29 cellular contexts compared by ENCODE assay signal in genomic region chr1:14549897-14550635, GRCh38. TPM values are rescaled to one million over a fixed set of nuclear protein-coding genes. Genes with fewer than 3 reads are reported as not detected.
DNase-seq lines count a peak whose midpoint lies in the region; ATAC-seq and TF ChIP-seq lines count a peak whose summit lies in the region.
"Had no signal": no experiment of that assay in that cellular context is flagged by ENCODE, and none has a peak within 500 bp of the region (broad histone marks: within the 10 kb centered on the region; RNA-seq: fewer than 3 reads in every experiment).

No MANE protein-coding gene starts in this region.

- H3K36me3 ChIP-seq in GM23338 (ENCODE audit: insufficient read depth) = no peaks in the 10 kb centered on the region
- H3K36me3 ChIP-seq: BE2C, breast epithelium, MG63, upper lobe of right lung, WERI-Rb-1 had no signal

- H3K79me2 ChIP-seq in GM23338 (replicated peaks; ENCODE audit: insufficient read depth) = no peaks in the 10 kb centered on the region
- H3K79me2 ChIP-seq: hepatocyte had no signal

- H4K20me1 ChIP-seq in GM23338 (replicated peaks; ENCODE audit: insufficient read depth) = no peaks in the 10 kb centered on the region

- ATAC-seq in GM23338 (peak; percentile 61), GM21723 (IDR thresholded peaks at IDR 0.05; ENCODE audit: unreplicated experiment) (no peak)
- no peak for ATAC-seq in stimulated activated effector memory CD8-positive, alpha-beta T cell treated with anti-CD3 and anti-CD28 coated beads, Interleukin-12 subunit alpha, Interleukin-12 subunit beta, amount 100 ng/mL, for 72 hours
- ATAC-seq: activated naive CD4-positive, alpha-beta T cell treated with anti-CD3 and anti-CD28 coated beads, Interleukin-2, amount 50 U/mL, for 72 hours; CD8-positive, alpha-beta T cell; K562; left cardiac atrium; mucosa of descending colon; natural killer cell; upper lobe of right lung had no signal

- H3K9me3 Mint-ChIP-seq in GM23338 = 0 out of 3 replicates have a peak, but pooled peaks cover 4% of the 10 kb centered on the region
- H3K9me3 Mint-ChIP-seq in stimulated activated effector memory CD8-positive, alpha-beta T cell treated with anti-CD3 and anti-CD28 coated beads, Interleukin-12 subunit alpha, Interleukin-12 subunit beta, amount 100 ng/mL, for 72 hours = no peaks in the 10 kb centered on the region
- H3K9me3 Mint-ChIP-seq: activated CD4-positive, alpha-beta T cell treated with anti-CD3 and anti-CD28 coated beads, Interleukin-2, amount 10 ng/mL, durations not matched to agents 24 days and 14 days; CD8-positive, alpha-beta T cell; natural killer cell had no signal

- H3K27ac ChIP-seq in GM23338 (ENCODE audit: low read depth) = no peak overlapping the region
- H3K27ac ChIP-seq: breast epithelium, dorsolateral prefrontal cortex, hepatocyte, upper lobe of right lung, WERI-Rb-1 had no signal

- no peaks in the 10 kb centered on the region for H3F3A ChIP-seq in GM23338 (replicated peaks; ENCODE audit: low read depth)

- H3K4me3 ChIP-seq in GM23338 = no peak overlapping the region
- H3K4me3 ChIP-seq: breast epithelium, dorsolateral prefrontal cortex, hepatocyte, K562, MG63, mucosa of descending colon, upper lobe of right lung had no signal

- H3K4me2 ChIP-seq in GM23338 = peak overlapping the region; percentile 47; the same call in 1 of the 2 replicates
- H3K4me2 ChIP-seq: hepatocyte had no signal

- H3K4me3 Mint-ChIP-seq in GM23338 = no peak overlapping the region
- H3K4me3 Mint-ChIP-seq in stimulated activated effector memory CD8-positive, alpha-beta T cell treated with anti-CD3 and anti-CD28 coated beads, Interleukin-12 subunit alpha, Interleukin-12 subunit beta, amount 100 ng/mL, for 72 hours = no peak overlapping the region
- H3K4me3 Mint-ChIP-seq: activated CD4-positive, alpha-beta T cell treated with anti-CD3 and anti-CD28 coated beads, Interleukin-2, amount 10 ng/mL, durations not matched to agents 24 days and 14 days; CD8-positive, alpha-beta T cell; natural killer cell had no signal

- H3K4me1 ChIP-seq in GM23338 (ENCODE audit: insufficient read depth) = peaks cover 13% of the 10 kb centered on the region
- H3K4me1 ChIP-seq: BE2C, breast epithelium, upper lobe of right lung had no signal

- no peaks in the 10 kb centered on the region for H3K27me3 ChIP-seq in GM23338 (ENCODE audit: insufficient read depth)
- H3K27me3 ChIP-seq: BE2C, breast epithelium, dorsolateral prefrontal cortex, hepatocyte, MG63, upper lobe of right lung had no signal

- peaks cover 2% of the 10 kb centered on the region for H3K27me3 Mint-ChIP-seq in GM23338 (ENCODE audit: insufficient read depth, low read depth, poor library complexity)
- H3K27me3 Mint-ChIP-seq: activated CD4-positive, alpha-beta T cell treated with anti-CD3 and anti-CD28 coated beads, Interleukin-2, amount 10 ng/mL, durations not matched to agents 24 days and 14 days had no signal

- peak overlapping the region; percentile 3; the same call in 1 of the 2 replicates for H2AFZ ChIP-seq in GM23338
- H2AFZ ChIP-seq: hepatocyte had no signal

- H3K27ac Mint-ChIP-seq in GM23338 = no peak overlapping the region
- H3K27ac Mint-ChIP-seq in stimulated activated effector memory CD8-positive, alpha-beta T cell treated with anti-CD3 and anti-CD28 coated beads, Interleukin-12 subunit alpha, Interleukin-12 subunit beta, amount 100 ng/mL, for 72 hours = no peak overlapping the region
- H3K27ac Mint-ChIP-seq: activated CD4-positive, alpha-beta T cell treated with anti-CD3 and anti-CD28 coated beads, Interleukin-2, amount 10 ng/mL, durations not matched to agents 24 days and 14 days; activated naive CD4-positive, alpha-beta T cell treated with anti-CD3 and anti-CD28 coated beads, Interleukin-2, amount 50 U/mL, for 72 hours; CD8-positive, alpha-beta T cell; natural killer cell had no signal

- TF ChIP-seq CTCF in GM23338 (conservative IDR thresholded peaks at IDR 0.05; ENCODE audit: low read depth in 2 of 2) = no peak; a peak in 1 of 4 replicates

- no peaks in the 10 kb centered on the region for H3K36me3 Mint-ChIP-seq in GM23338 (ENCODE audit: low read depth)
- H3K36me3 Mint-ChIP-seq in stimulated activated effector memory CD8-positive, alpha-beta T cell treated with anti-CD3 and anti-CD28 coated beads, Interleukin-12 subunit alpha, Interleukin-12 subunit beta, amount 100 ng/mL, for 72 hours = no peaks in the 10 kb centered on the region
- H3K36me3 Mint-ChIP-seq: activated naive CD4-positive, alpha-beta T cell treated with anti-CD3 and anti-CD28 coated beads, Interleukin-2, amount 50 U/mL, for 72 hours; CD8-positive, alpha-beta T cell; natural killer cell had no signal

- DNase-seq in GM23338 (ENCODE audit: low spot score) = peak; percentile 20
- peak; percentile 38 for DNase-seq in NCI-H146 (lab: John Stamatoyannopoulos, UW)
- peak; percentile 11 for DNase-seq in NCI-H748 treated with DMSO at 0.1 percent for 48 hours (lab: John Stamatoyannopoulos, UW)
- DNase-seq in kidney glomerular epithelial cell (lab: John Stamatoyannopoulos, UW) = peak; percentile 10
- DNase-seq in NK-92 (lab: John Stamatoyannopoulos, UW; ENCODE audit: unreplicated experiment) = no peak
- DNase-seq in EL = no peak
- DNase-seq in stimulated activated effector memory CD8-positive, alpha-beta T cell treated with anti-CD3 and anti-CD28 coated beads, Interleukin-12 subunit alpha, Interleukin-12 subunit beta, amount 100 ng/mL, for 72 hours (ENCODE audit: low spot score in 2 of 2) = no peak
- DNase-seq: activated CD4-positive, alpha-beta T cell treated with anti-CD3 and anti-CD28 coated beads, Interleukin-2, amount 10 ng/mL, durations not matched to agents 24 days and 14 days; activated effector memory CD4-positive, alpha-beta T cell treated with Interleukin-2 at 50 U/mL for 16 hours; BE2C; CD8-positive, alpha-beta T cell; DMS 273 treated with DMSO at 0.1 percent for 48 hours; dorsolateral prefrontal cortex; left cardiac atrium; mammary epithelial cell; MG63; mucosa of descending colon; natural killer cell; NCI-H1436; stimulated activated CD4-positive, alpha-beta T cell treated with anti-CD3 and anti-CD28 coated beads, Interleukin-4, amount 100 ng/mL, for 4 hours; SW 1271; T-helper 9 cell; upper lobe of right lung; WERI-Rb-1 had no signal

- no peaks in the 10 kb centered on the region for H3K9me2 ChIP-seq in GM23338 (ENCODE audit: insufficient read depth)

- H3K4me1 Mint-ChIP-seq in GM23338 = peaks cover 29% of the 10 kb centered on the region
- H3K4me1 Mint-ChIP-seq in stimulated activated effector memory CD8-positive, alpha-beta T cell treated with anti-CD3 and anti-CD28 coated beads, Interleukin-12 subunit alpha, Interleukin-12 subunit beta, amount 100 ng/mL, for 72 hours = no peaks in the 10 kb centered on the region
- H3K4me1 Mint-ChIP-seq: activated CD4-positive, alpha-beta T cell treated with anti-CD3 and anti-CD28 coated beads, Interleukin-2, amount 10 ng/mL, durations not matched to agents 24 days and 14 days; natural killer cell had no signal

TF ChIP-seq in GM23338, 12 proteins besides CTCF, POLR2A, EP300 and RAD21 (continues in another document):
- no peak for TF ChIP-seq EZH2 (IDR thresholded peaks at IDR 0.05; ENCODE audit: low read depth, unreplicated experiment)
- no peak for TF ChIP-seq EZH2phosphoT487 (IDR thresholded peaks at IDR 0.05; ENCODE audit: unreplicated experiment)
- no peak for TF ChIP-seq STAT1 (IDR thresholded peaks at IDR 0.05; ENCODE audit: unreplicated experiment)
- no peak for TF ChIP-seq ZNF114 (CRISPR knock-in tag; IDR thresholded peaks at IDR 0.05)
- TF ChIP-seq ETS1 (IDR thresholded peaks at IDR 0.05) = no peak
- no peak for TF ChIP-seq JUNB (IDR thresholded peaks at IDR 0.05; ENCODE audit: unreplicated experiment)

RNA-seq across cellular contexts. Expression of gene KAZN, which starts 48.4 kb away (rescaled TPM):
- total RNA-seq in GM23338 (2014; rRNA removed; shearing (Covaris generic)) = 10.0 and 15.0 TPM in 2 replicates
- polyA plus RNA-seq in GM23338 (2016; fragmentation: Nextera tagmentation; extraction: Ambion mirVana) = 9.9 and 11.2 TPM in 2 replicates

Comparison
In these comparisons a context has a peak if more than half of its experiments do, and no peak if none do; other contexts are left out.
1. DNase-seq: peak in GM23338 (single experiment), NCI-H146 (single experiment), NCI-H748 treated with DMSO at 0.1 percent for 48 hours (single experiment) and kidney glomerular epithelial cell (single experiment); none in NK-92 (single experiment), EL (single experiment) and stimulated activated effector memory CD8-positive, alpha-beta T cell treated with anti-CD3 and anti-CD28 coated beads, Interleukin-12 subunit alpha, Interleukin-12 subunit beta, amount 100 ng/mL, for 72 hours (0 of 2).